ENCODE assay signal across 12 cellular contexts in the genomic region with DNA sequence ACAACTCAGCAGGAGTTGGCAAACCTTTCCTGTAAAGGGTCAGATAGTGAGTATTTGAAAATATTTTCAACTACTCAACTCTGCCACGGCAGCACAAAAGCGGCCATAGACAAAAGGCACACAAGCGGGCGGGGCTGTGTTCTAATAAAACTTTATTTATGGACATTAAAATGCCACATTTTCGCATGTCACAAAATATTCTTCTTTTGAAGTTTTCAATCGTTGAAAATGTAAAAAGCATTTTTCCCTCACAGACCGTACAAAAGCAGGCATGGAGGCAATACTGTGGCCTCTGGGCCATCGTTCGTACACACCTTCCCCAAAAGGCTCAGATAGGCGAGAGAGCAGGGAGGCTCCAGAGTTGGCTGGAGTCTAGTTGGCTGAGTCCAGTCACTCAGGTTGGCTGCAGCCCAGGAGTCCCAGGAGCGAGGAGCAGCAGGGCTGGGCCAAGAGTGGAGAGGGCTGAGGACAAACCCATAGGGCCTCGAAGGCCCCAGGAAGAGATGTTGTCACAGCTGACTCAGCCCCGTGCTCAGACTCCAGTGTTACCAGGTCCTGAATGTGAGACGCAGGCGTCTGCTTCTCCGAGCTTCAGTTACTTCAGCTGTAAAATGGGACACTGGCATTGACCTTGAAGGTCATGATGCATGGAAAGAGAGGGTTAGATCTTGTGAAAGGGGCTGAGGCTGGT. TPM values are rescaled to one million over a fixed set of nuclear protein-coding genes. Genes with fewer than 3 reads are reported as not detected.
DNase-seq lines count a peak whose midpoint lies in the region; ATAC-seq and TF ChIP-seq lines count a peak whose summit lies in the region.
"Had no signal": no experiment of that assay in that cellular context is flagged by ENCODE, and none has a peak within 500 bp of the region (broad histone marks: within the 10 kb centered on the region; RNA-seq: fewer than 3 reads in every experiment).

No MANE protein-coding gene starts in this region.

- TF ChIP-seq POLR2A in right lobe of liver (IDR thresholded peaks at IDR 0.05) = no peak

- peak overlapping the region; percentile 24 for H3K27ac ChIP-seq in AG04450 (ENCODE audit: low read depth, low read length)
- H3K27ac ChIP-seq in right lobe of liver = peak overlapping the region in 1 of 3 donors; percentile 87

- DNase-seq in AG04450 (ENCODE audit: low read depth, low spot score) (no peak), HUDEP-2 (lab: John Stamatoyannopoulos, UW; ENCODE audit: unreplicated experiment in 76 of 76) (peak in 59 of 76 experiments; percentile 4 to 81 (median 40)), MCF 10A (ENCODE audit: unreplicated experiment) (peak; percentile 99), right lobe of liver (peak; percentile 87 to 97 (median 95)), UCSD-AML1 (lab: John Stamatoyannopoulos, UW; ENCODE audit: unreplicated experiment) (no peak)
- DNase-seq: stimulated activated CD4-positive, alpha-beta T cell treated with anti-CD3 and anti-CD28 coated beads, Interleukin-12 subunit alpha, Interleukin-12 subunit beta, amount 100 ng/mL, for 4 hours had no signal

- H3K4me3 ChIP-seq in AG04450 (ENCODE audit: low read depth, low read length) (no peak overlapping the region), right lobe of liver (no peak overlapping the region)

- POLR2A ChIA-PET in AG04450 (lab: Yijun Ruan, JAX) = no interaction called here
- POLR2A ChIA-PET in MCF 10A (lab: Yijun Ruan, JAX) = interaction anchor here (0.5 to 2.5 kb wide), 11 partner anchors 24 to 56 kb away, joined by 3 to 19 read pairs (median 6); a partner anchor contains a TSS

- H3K27me3 Mint-ChIP-seq in MCF 10A (ENCODE audit: insufficient read depth, unreplicated experiment) = no peaks in the 10 kb centered on the region
- H3K27me3 Mint-ChIP-seq: brain had no signal

- CTCF ChIA-PET in AG04450 (lab: Charles Lee) = no interaction called here
- CTCF ChIA-PET in MCF 10A (lab: Yijun Ruan, JAX) = interaction anchor here (0.5 to 5.1 kb wide), 11 partner anchors 10 to 330 kb away, joined by 3 to 57 read pairs (median 5); a partner anchor contains a TSS

- H3K4me3 Mint-ChIP-seq in MCF 10A (ENCODE audit: unreplicated experiment) = peak overlapping the region; percentile 30
- H3K4me3 Mint-ChIP-seq: B cell; brain; stimulated activated memory B cell treated with anti-CD40 and anti-IgM and Interleukin-4, amounts not matched to agents 10 μg/mL and 1 μg/mL and 100 μg/mL, for 72 hours had no signal

- WGBS in right lobe of liver (ENCODE audit: insufficient coverage, low coverage, low lambda C conversion rate, missing lambda C conversion rate) = 48% methylated on average over 13 of the region's 16 CpGs

- H3K27ac Mint-ChIP-seq in MCF 10A (ENCODE audit: low read depth, unreplicated experiment) = peak overlapping the region; percentile 80
- H3K27ac Mint-ChIP-seq: B cell; stimulated activated memory B cell treated with anti-CD40 and anti-IgM and Interleukin-4, amounts not matched to agents 10 μg/mL and 1 μg/mL and 100 μg/mL, for 72 hours had no signal

- H3K9me3 Mint-ChIP-seq in MCF 10A (ENCODE audit: unreplicated experiment) = no peaks in the 10 kb centered on the region
- H3K9me3 Mint-ChIP-seq: brain; stimulated activated memory B cell treated with anti-CD40 and anti-IgM and Interleukin-4, amounts not matched to agents 10 μg/mL and 1 μg/mL and 100 μg/mL, for 72 hours had no signal

- TF ChIP-seq CTCF in AG04450 (IDR thresholded peaks at IDR 0.05; ENCODE audit: low read depth, low read length) (no peak), MCF 10A (IDR thresholded peaks at IDR 0.05; ENCODE audit: unreplicated experiment) (no peak), right lobe of liver (IDR thresholded peaks at IDR 0.05) (no peak)

- ATAC-seq in right lobe of liver (peak; percentile 20 to 58 (median 36)), GM18498 (IDR thresholded peaks at IDR 0.05; ENCODE audit: unreplicated experiment) (no peak), GM21367 (IDR thresholded peaks at IDR 0.05; ENCODE audit: unreplicated experiment) (no peak), HG02938 (IDR thresholded peaks at IDR 0.05; ENCODE audit: unreplicated experiment) (no peak)
- ATAC-seq: stimulated activated memory B cell treated with anti-CD40 and anti-IgM and Interleukin-4, amounts not matched to agents 10 μg/mL and 1 μg/mL and 100 μg/mL, for 72 hours had no signal

- BruUV-seq in MCF 10A (replicated peaks; lab: Mats Ljungman, UMichigan) = no TSS peak

- peaks cover 38% of the 10 kb centered on the region for H3K4me1 Mint-ChIP-seq in MCF 10A (ENCODE audit: insufficient read depth, unreplicated experiment)
- H3K4me1 Mint-ChIP-seq: B cell; stimulated activated memory B cell treated with anti-CD40 and anti-IgM and Interleukin-4, amounts not matched to agents 10 μg/mL and 1 μg/mL and 100 μg/mL, for 72 hours had no signal

- peaks cover 0 to 83% (median 43%) of the 10 kb centered on the region in 4 donors for H3K4me1 ChIP-seq in right lobe of liver

- H3K36me3 ChIP-seq in right lobe of liver = no peaks in the 10 kb centered on the region

- no peaks in the 10 kb centered on the region for H3K36me3 Mint-ChIP-seq in MCF 10A (ENCODE audit: insufficient read depth, unreplicated experiment)
- H3K36me3 Mint-ChIP-seq: brain; stimulated activated memory B cell treated with anti-CD40 and anti-IgM and Interleukin-4, amounts not matched to agents 10 μg/mL and 1 μg/mL and 100 μg/mL, for 72 hours had no signal

- H3K27me3 ChIP-seq in AG04450 (ENCODE audit: control insufficient read depth, insufficient read depth, low read length) = no peaks in the 10 kb centered on the region
- no peaks in the 10 kb centered on the region for H3K27me3 ChIP-seq in right lobe of liver

- H3K9me3 ChIP-seq in AG04450 (ENCODE audit: control insufficient read depth, insufficient read depth, low read length) = peaks cover 4% of the 10 kb centered on the region; the same call in 1 of the 2 replicates
- no peaks in the 10 kb centered on the region for H3K9me3 ChIP-seq in right lobe of liver

- intact Hi-C loops in MCF 10A (cut with micrococcal nuclease) (loop anchor here (1.0 to 2.0 kb wide), 2 partner anchors 30 to 42 kb away; no protein-coding TSS in a partner anchor), right lobe of liver (cut with DNase I) (loop anchor here (5.0 to 10.0 kb wide), 2 partner anchors 35 to 48 kb away; no protein-coding TSS in a partner anchor)

RNA-seq across cellular contexts. Expression of a gene that starts 42.5 kb away (rescaled TPM):
- 17.9 and 19.9 TPM in 2 replicates for polyA plus RNA-seq in AG04450 (2011; rRNA removed)
- 11.6 and 12.6 TPM in 2 replicates for polyA minus RNA-seq in AG04450 (2011; rRNA and poly(A)+ RNA removed)
- total RNA-seq in MCF 10A (2022) = 214 and 232 TPM in 2 replicates
- 100 to 1,000 TPM; 260 to 452 (median 415) TPM for total RNA-seq in right lobe of liver
- total RNA-seq: B cell had no signal

Comparison
In these comparisons a context has a peak if more than half of its experiments do, and no peak if none do; other contexts are left out.
1. DNase-seq: peak in HUDEP-2 (59 of 76), MCF 10A (single experiment) and right lobe of liver (3 of 3); none in AG04450 (single experiment) and UCSD-AML1 (single experiment).
2. ATAC-seq: peak in right lobe of liver (4 of 4); none in GM18498 (single experiment), GM21367 (single experiment) and HG02938 (single experiment).